19 cellular contexts compared by ENCODE assay signal in the genomic region with DNA sequence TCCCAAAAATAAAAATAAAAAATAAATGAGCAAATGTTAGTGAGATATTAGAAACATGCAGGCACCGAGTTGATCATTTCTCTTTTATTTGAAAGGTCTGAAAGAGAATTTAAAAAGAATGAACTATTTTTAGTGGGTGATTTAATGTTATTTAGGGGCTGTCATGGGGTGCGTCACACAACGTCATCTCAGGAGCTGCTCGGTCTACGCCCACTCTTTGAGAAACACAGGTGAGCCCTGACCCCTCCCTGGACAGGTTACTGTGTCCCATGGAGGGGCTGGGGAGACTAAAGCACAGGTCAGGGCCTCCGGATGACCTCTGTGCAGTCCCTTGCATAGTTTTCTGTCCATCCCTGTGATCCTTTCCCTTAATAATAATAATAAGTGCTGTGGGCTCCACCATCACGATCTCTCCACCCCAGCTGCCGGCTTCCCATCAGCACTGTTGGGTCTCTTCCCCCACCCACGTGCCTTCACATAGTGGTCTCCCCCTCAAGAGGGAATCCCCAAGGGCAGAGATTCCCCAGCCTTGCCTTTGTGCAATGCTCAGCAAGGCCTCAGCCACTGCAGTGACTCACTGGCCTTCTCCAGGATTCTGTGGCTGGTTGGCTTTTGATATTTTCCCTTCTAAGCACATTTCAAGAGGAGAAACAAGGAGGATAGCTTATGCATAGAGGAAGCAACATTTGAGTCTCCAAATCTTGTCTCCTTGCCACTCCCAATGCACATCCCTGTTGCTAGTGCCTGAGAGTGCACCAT.
DNase-seq lines count a peak whose midpoint lies in the region; ATAC-seq and TF ChIP-seq lines count a peak whose summit lies in the region.
"Had no signal": no experiment of that assay in that cellular context is flagged by ENCODE, and none has a peak within 500 bp of the region (broad histone marks: within the 10 kb centered on the region; RNA-seq: fewer than 3 reads in every experiment).

No MANE protein-coding gene starts in this region.

- H3K27ac Mint-ChIP-seq in stimulated activated naive CD8-positive, alpha-beta T cell treated with anti-CD3 and anti-CD28 coated beads, Interleukin-15, amount 100 ng/mL, for 72 hours, result no peak overlapping the region
- H3K27ac Mint-ChIP-seq in activated CD4-positive, alpha-beta memory T cell treated with anti-CD3 and anti-CD28 coated beads, Interleukin-2, amount 10 ng/mL, durations not matched to agents 7 days and 5 days, result no peak overlapping the region
- no peak overlapping the region for H3K27ac Mint-ChIP-seq in chondrocyte (ENCODE audit: unreplicated experiment)
- H3K27ac Mint-ChIP-seq: activated CD4-positive, alpha-beta T cell treated with anti-CD3 and anti-CD28 coated beads, Interleukin-2, amount 10 ng/mL, durations not matched to agents 24 days and 14 days; CD4-positive, CD25-positive, alpha-beta regulatory T cell; natural killer cell had no signal

- CTCF ChIA-PET in activated CD4-positive, alpha-beta memory T cell treated with anti-CD3 and anti-CD28 coated beads, Interleukin-2, amount 10 ng/mL, durations not matched to agents 7 days and 5 days (lab: Charles Lee), result no interaction called here

- H3K36me3 Mint-ChIP-seq in activated T-cell treated with anti-CD3 and anti-CD28 coated beads, Interleukin-2, amount 50 U/mL, for 4 hours (ENCODE audit: insufficient read depth), result no peaks in the 10 kb centered on the region
- H3K36me3 Mint-ChIP-seq in activated CD4-positive, alpha-beta memory T cell treated with anti-CD3 and anti-CD28 coated beads, Interleukin-2, amount 10 ng/mL, durations not matched to agents 7 days and 5 days (ENCODE audit: low read depth), result no peaks in the 10 kb centered on the region
- no peaks in the 10 kb centered on the region for H3K36me3 Mint-ChIP-seq in chondrocyte (ENCODE audit: low read depth)
- H3K36me3 Mint-ChIP-seq: natural killer cell had no signal

- DNase-seq in activated T-cell treated with anti-CD3 and anti-CD28 coated beads for 24 hours (ENCODE audit: low read depth) (peak; percentile 2), amniotic epithelial cell (ENCODE audit: low read depth) (peak; percentile 39), foreskin melanocyte (peak; percentile 20), chondrocyte (ENCODE audit: low spot score) (no peak)
- no peak for DNase-seq in activated T-cell treated with anti-CD3 and anti-CD28 coated beads, Interleukin-2, amount 50 U/mL, for 4 hours
- DNase-seq in stimulated activated naive CD8-positive, alpha-beta T cell treated with anti-CD3 and anti-CD28 coated beads, Interleukin-15, amount 100 ng/mL, for 72 hours, result no peak
- no peak for DNase-seq in activated CD4-positive, alpha-beta memory T cell treated with anti-CD3 and anti-CD28 coated beads, Interleukin-2, amount 10 ng/mL, durations not matched to agents 7 days and 5 days
- no peak for DNase-seq in activated naive CD4-positive, alpha-beta T cell treated with Interleukin-2 at 50 U/mL for 16 hours
- DNase-seq: activated CD4-positive, alpha-beta T cell treated with anti-CD3 and anti-CD28 coated beads, Interleukin-2, amount 10 ng/mL, durations not matched to agents 24 days and 14 days; activated naive CD4-positive, alpha-beta T cell treated with anti-CD3 and anti-CD28 coated beads, Interleukin-2, amount 50 U/mL, for 16 hours; activated T-cell treated with anti-CD3 and anti-CD28 coated beads, Interleukin-2, amount 50 U/mL, for 1 hour; CD4-positive, CD25-positive, alpha-beta regulatory T cell; dorsolateral prefrontal cortex; KG1; natural killer cell; NCI-H1048; NCI-H2029 treated with DMSO at 0.1 percent for 48 hours; tibial artery had no signal

- TF ChIP-seq CTCF in chondrocyte (IDR thresholded peaks at IDR 0.05), result no peak

- peaks cover 7% of the 10 kb centered on the region for H3K9me3 Mint-ChIP-seq in activated T-cell treated with anti-CD3 and anti-CD28 coated beads, Interleukin-2, amount 50 U/mL, for 4 hours
- peaks cover 17 to 19% of the 10 kb centered on the region in 2 donors for H3K9me3 Mint-ChIP-seq in stimulated activated naive CD8-positive, alpha-beta T cell treated with anti-CD3 and anti-CD28 coated beads, Interleukin-15, amount 100 ng/mL, for 72 hours
- H3K9me3 Mint-ChIP-seq in activated CD4-positive, alpha-beta memory T cell treated with anti-CD3 and anti-CD28 coated beads, Interleukin-2, amount 10 ng/mL, durations not matched to agents 7 days and 5 days, result peaks cover 11% of the 10 kb centered on the region
- peaks cover 8% of the 10 kb centered on the region for H3K9me3 Mint-ChIP-seq in chondrocyte (ENCODE audit: low read depth)

- POLR2A ChIA-PET in activated CD4-positive, alpha-beta memory T cell treated with anti-CD3 and anti-CD28 coated beads, Interleukin-2, amount 10 ng/mL, durations not matched to agents 7 days and 5 days (lab: Charles Lee), result no interaction called here

- H3K4me3 Mint-ChIP-seq in activated T-cell treated with anti-CD3 and anti-CD28 coated beads, Interleukin-2, amount 50 U/mL, for 4 hours, result no peak overlapping the region
- H3K4me3 Mint-ChIP-seq in stimulated activated naive CD8-positive, alpha-beta T cell treated with anti-CD3 and anti-CD28 coated beads, Interleukin-15, amount 100 ng/mL, for 72 hours, result no peak overlapping the region
- no peak overlapping the region for H3K4me3 Mint-ChIP-seq in activated CD4-positive, alpha-beta memory T cell treated with anti-CD3 and anti-CD28 coated beads, Interleukin-2, amount 10 ng/mL, durations not matched to agents 7 days and 5 days
- no peak overlapping the region for H3K4me3 Mint-ChIP-seq in chondrocyte (ENCODE audit: unreplicated experiment)
- H3K4me3 Mint-ChIP-seq: activated CD4-positive, alpha-beta T cell treated with anti-CD3 and anti-CD28 coated beads, Interleukin-2, amount 10 ng/mL, durations not matched to agents 24 days and 14 days; CD4-positive, CD25-positive, alpha-beta regulatory T cell; natural killer cell had no signal

- H3K27me3 Mint-ChIP-seq in activated T-cell treated with anti-CD3 and anti-CD28 coated beads, Interleukin-2, amount 50 U/mL, for 4 hours (ENCODE audit: low read depth), result peaks cover 18% of the 10 kb centered on the region
- peaks cover 12% of the 10 kb centered on the region for H3K27me3 Mint-ChIP-seq in stimulated activated naive CD8-positive, alpha-beta T cell treated with anti-CD3 and anti-CD28 coated beads, Interleukin-15, amount 100 ng/mL, for 72 hours
- no peaks in the 10 kb centered on the region for H3K27me3 Mint-ChIP-seq in activated CD4-positive, alpha-beta memory T cell treated with anti-CD3 and anti-CD28 coated beads, Interleukin-2, amount 10 ng/mL, durations not matched to agents 7 days and 5 days
- H3K27me3 Mint-ChIP-seq in chondrocyte (ENCODE audit: low read depth), result peaks cover 19% of the 10 kb centered on the region
- H3K27me3 Mint-ChIP-seq: activated CD4-positive, alpha-beta T cell treated with anti-CD3 and anti-CD28 coated beads, Interleukin-2, amount 10 ng/mL, durations not matched to agents 24 days and 14 days had no signal

- H3K4me1 Mint-ChIP-seq in activated T-cell treated with anti-CD3 and anti-CD28 coated beads, Interleukin-2, amount 50 U/mL, for 4 hours (ENCODE audit: low read depth), result no peaks in the 10 kb centered on the region
- H3K4me1 Mint-ChIP-seq in stimulated activated naive CD8-positive, alpha-beta T cell treated with anti-CD3 and anti-CD28 coated beads, Interleukin-15, amount 100 ng/mL, for 72 hours, result peaks cover 12% of the 10 kb centered on the region
- no peaks in the 10 kb centered on the region for H3K4me1 Mint-ChIP-seq in activated CD4-positive, alpha-beta memory T cell treated with anti-CD3 and anti-CD28 coated beads, Interleukin-2, amount 10 ng/mL, durations not matched to agents 7 days and 5 days
- no peaks in the 10 kb centered on the region for H3K4me1 Mint-ChIP-seq in chondrocyte (ENCODE audit: low read depth)
- H3K4me1 Mint-ChIP-seq: activated CD4-positive, alpha-beta T cell treated with anti-CD3 and anti-CD28 coated beads, Interleukin-2, amount 10 ng/mL, durations not matched to agents 24 days and 14 days; CD4-positive, CD25-positive, alpha-beta regulatory T cell; natural killer cell had no signal

- ATAC-seq in activated T-cell treated with anti-CD3 and anti-CD28 coated beads, Interleukin-2, amount 50 U/mL, for 4 hours, result no peak
- peak; percentile 37 for ATAC-seq in stimulated activated naive CD8-positive, alpha-beta T cell treated with anti-CD3 and anti-CD28 coated beads, Interleukin-15, amount 100 ng/mL, for 72 hours
- ATAC-seq: A549, natural killer cell had no signal

Comparison
In these comparisons a context has a peak if more than half of its experiments do, and no peak if none do; other contexts are left out.
1. DNase-seq: peak in activated T-cell treated with anti-CD3 and anti-CD28 coated beads for 24 hours (single experiment), amniotic epithelial cell (single experiment) and foreskin melanocyte (single experiment); none in activated T-cell treated with anti-CD3 and anti-CD28 coated beads, Interleukin-2, amount 50 U/mL, for 4 hours (single experiment), stimulated activated naive CD8-positive, alpha-beta T cell treated with anti-CD3 and anti-CD28 coated beads, Interleukin-15, amount 100 ng/mL, for 72 hours (0 of 2), activated CD4-positive, alpha-beta memory T cell treated with anti-CD3 and anti-CD28 coated beads, Interleukin-2, amount 10 ng/mL, durations not matched to agents 7 days and 5 days (single experiment), activated naive CD4-positive, alpha-beta T cell treated with Interleukin-2 at 50 U/mL for 16 hours (single experiment) and chondrocyte (single experiment).